26 cellular contexts compared by ENCODE assay signal in genomic region chr10:72605137-72605536, GRCh38.
"Had no signal": no experiment of that assay in that cellular context is flagged by ENCODE, and none has a peak within 500 bp of the region (broad histone marks: within the 10 kb centered on the region; RNA-seq: fewer than 3 reads in every experiment).

No MANE protein-coding gene starts in this region.

- ATAC-seq: activated CD4-positive, CD25-positive, alpha-beta regulatory T cell treated with anti-CD3 and anti-CD28 coated beads, Interleukin-2, amount 50 U/mL, for 24 hours; gastrocnemius medialis; left cardiac atrium; left ventricle myocardium superior; pancreas; stimulated activated naive B cell treated with anti-CD40 and anti-IgM and Interleukin-4, amounts not matched to agents 10 μg/mL and 1 μg/mL and 100 μg/mL, for 72 hours had no signal

- H3K4me3 ChIP-seq: cardiac muscle cell, coronary artery, esophagus squamous epithelium, gastrocnemius medialis, hepatocyte, pancreas, prostate gland, stomach, thyroid gland, upper lobe of left lung, vagina had no signal

- DNase-seq: activated CD4-positive, alpha-beta T cell treated with anti-CD3 and anti-CD28 coated beads for 48 hours; activated CD4-positive, alpha-beta T cell treated with anti-CD3 and anti-CD28 coated beads, Interleukin-2, amount 50 U/mL, for 48 hours; activated CD8-positive, alpha-beta memory T cell treated with anti-CD3 and anti-CD28 coated beads for 24 hours; activated effector memory CD4-positive, alpha-beta T cell treated with Interleukin-2 at 50 U/mL for 16 hours; activated naive CD4-positive, alpha-beta T cell treated with Interleukin-2 at 50 U/mL for 16 hours; anterior cingulate cortex; esophagus squamous epithelium; gastrocnemius medialis; left cardiac atrium; left ventricle myocardium superior; naive B cell; pancreas; stimulated activated CD4-positive, alpha-beta T cell treated with anti-CD3 and anti-CD28 coated beads, Interleukin-15, amount 100 ng/mL, for 24 hours; stimulated activated CD4-positive, alpha-beta T cell treated with anti-CD3 and anti-CD28 coated beads, Interleukin-2, amount 100 ng/mL, for 24 hours; stimulated activated naive B cell treated with anti-CD40 and anti-IgM and Interleukin-4, amounts not matched to agents 10 μg/mL and 1 μg/mL and 100 μg/mL, for 72 hours; stomach; thyroid gland; upper lobe of left lung had no signal

- H3K4me3 Mint-ChIP-seq: activated naive CD8-positive, alpha-beta T cell; brain; naive B cell; stimulated activated naive B cell treated with anti-CD40 and anti-IgM and Interleukin-4, amounts not matched to agents 10 μg/mL and 1 μg/mL and 100 μg/mL, for 72 hours had no signal

- H3K27me3 Mint-ChIP-seq: activated naive CD8-positive, alpha-beta T cell; brain; naive B cell; stimulated activated naive B cell treated with anti-CD40 and anti-IgM and Interleukin-4, amounts not matched to agents 10 μg/mL and 1 μg/mL and 100 μg/mL, for 72 hours had no signal

- H3K27ac Mint-ChIP-seq: activated naive CD8-positive, alpha-beta T cell; stimulated activated naive B cell treated with anti-CD40 and anti-IgM and Interleukin-4, amounts not matched to agents 10 μg/mL and 1 μg/mL and 100 μg/mL, for 72 hours had no signal
